In genomic region chr1:156119503-156120209, GRCh38 we compare ENCODE assay signal across 7 cellular contexts. TPM values are rescaled to one million over a fixed set of nuclear protein-coding genes. Genes with fewer than 3 reads are reported as not detected.
DNase-seq lines count a peak whose midpoint lies in the region; ATAC-seq and TF ChIP-seq lines count a peak whose summit lies in the region.

No MANE protein-coding gene starts in this region.

- no peak overlapping the region for H4K12ac ChIP-seq in trophoblast cell (ENCODE audit: low read depth, low read length)

- H3K27me3 ChIP-seq in trophoblast cell (ENCODE audit: insufficient read depth, low read length): no peaks in the 10 kb centered on the region
- peaks cover 0 to 62% (median 5%) of the 10 kb centered on the region in 7 donors for H3K27me3 ChIP-seq in spleen (replicated peaks in 1 of 7)

- ATAC-seq in HG03025 (IDR thresholded peaks at IDR 0.05; ENCODE audit: low FRiP score, unreplicated experiment): no peak

- peak overlapping the region; percentile 33 for H3K4me2 ChIP-seq in trophoblast cell (ENCODE audit: low read length)

- CTCF ChIA-PET in HEK293 (lab: Yijun Ruan, JAX): interaction anchor here (1.0 to 25.6 kb wide), 3 partner anchors 9 to 26 kb away, joined by 4 to 1029 read pairs (median 33); no protein-coding TSS in a partner anchor

- TF ChIP-seq POLR2A in spleen (IDR thresholded peaks at IDR 0.05): no peak

- peaks cover 61% of the 10 kb centered on the region for H3K79me1 ChIP-seq in trophoblast cell (ENCODE audit: low read length)

- 0 out of 2 replicates have a peak, but pooled peaks have one; percentile 20 for TF ChIP-seq CTCF in HEK293 (tag by site-specific recombination; IDR thresholded peaks at IDR 0.05)
- TF ChIP-seq CTCF in epithelial cell of proximal tubule (conservative IDR thresholded peaks at IDR 0.05; ENCODE audit: low read depth, low read length): no peak
- peak in 2 of 11 experiments; percentile 13 to 24 for TF ChIP-seq CTCF in spleen (IDR thresholded peaks at IDR 0.05 in 8 of 11, conservative IDR thresholded peaks at IDR 0.05 in 3 of 11)

- H3K18ac ChIP-seq in trophoblast cell (ENCODE audit: low read length): peak overlapping the region; percentile 58

- H3K9ac ChIP-seq in trophoblast cell (ENCODE audit: low read length): no peak overlapping the region

- no peak overlapping the region for H2AFZ ChIP-seq in trophoblast cell (ENCODE audit: insufficient read depth, low read length, poor library complexity)

- peaks cover 0 to 7% of the 10 kb centered on the region in 2 experiments; a peak in 2 of 3 replicates for H3K36me3 ChIP-seq in HEK293 (ENCODE audit: control insufficient read depth in 2 of 2, insufficient read depth in 1 of 2, low read length in 2 of 2)
- H3K36me3 ChIP-seq in trophoblast cell (ENCODE audit: control insufficient read depth in 1 of 2, insufficient read depth in 2 of 2, low read length in 2 of 2): peaks cover 0 to 12% of the 10 kb centered on the region in 2 experiments
- H3K36me3 ChIP-seq in spleen: no peaks in the 10 kb centered on the region

- peak overlapping the region; percentile 53 for H2BK12ac ChIP-seq in trophoblast cell (ENCODE audit: low read length)

- POLR2A ChIA-PET in HEK293 (lab: Yijun Ruan, JAX): interaction anchor here (1.4 to 2.1 kb wide), 2 partner anchors 10 to 13 kb away, joined by 4 to 7 read pairs; no protein-coding TSS in a partner anchor

- H3K4me1 ChIP-seq in HEK293 (ENCODE audit: control insufficient read depth, insufficient read depth, low read length): peaks cover 20% of the 10 kb centered on the region
- H3K4me1 ChIP-seq in trophoblast cell (ENCODE audit: control insufficient read depth in 1 of 2, insufficient read depth in 2 of 2, low read length in 2 of 2): peaks cover 52 to 58% of the 10 kb centered on the region in 2 experiments
- peaks cover 44 to 100% (median 85%) of the 10 kb centered on the region in 6 donors for H3K4me1 ChIP-seq in spleen

- H3K79me2 ChIP-seq in trophoblast cell (ENCODE audit: control insufficient read depth, insufficient read depth, low read length, poor library complexity): peaks cover 51% of the 10 kb centered on the region

- peak overlapping the region; percentile 21 for H4K8ac ChIP-seq in trophoblast cell (ENCODE audit: low read depth, low read length)

- no peak overlapping the region for H3K27ac ChIP-seq in HEK293 (ENCODE audit: extremely low read depth, low read depth, low read length)
- H3K27ac ChIP-seq in trophoblast cell (ENCODE audit: low read depth, low read length): peak overlapping the region; percentile 82
- H3K27ac ChIP-seq in spleen: peak overlapping the region in 4 of 8 donors; percentile 1 to 92 (median 64)

- H3K4me3 ChIP-seq in HEK293 (ENCODE audit: low read depth, low read length): no peak overlapping the region
- peak overlapping the region; percentile 36 for H3K4me3 ChIP-seq in epithelial cell of proximal tubule (ENCODE audit: low read depth, low read length)
- H3K4me3 ChIP-seq in trophoblast cell (ENCODE audit: low read depth, low read length): no peak overlapping the region
- peak overlapping the region in 3 of 8 donors; percentile 77 to 97 (median 79) for H3K4me3 ChIP-seq in spleen

- H3K23ac ChIP-seq in trophoblast cell (ENCODE audit: low read length): no peak overlapping the region

- H3K4ac ChIP-seq in trophoblast cell (ENCODE audit: low read depth, low read length): peak overlapping the region; percentile 62

- no peaks in the 10 kb centered on the region for H3K9me3 ChIP-seq in HEK293 (ENCODE audit: control insufficient read depth, insufficient read depth, low read depth, low read length)
- H3K9me3 ChIP-seq in trophoblast cell (ENCODE audit: insufficient read depth, low read depth, low read length): no peaks in the 10 kb centered on the region
- no peaks in the 10 kb centered on the region for H3K9me3 ChIP-seq in spleen

- intact Hi-C loops in spleen (cut with DNase I; ENCODE audit: low total_unique reads): no loop called here

- peak overlapping the region; percentile 22 for H4K91ac ChIP-seq in trophoblast cell (ENCODE audit: low read depth, low read length)

- H2BK5ac ChIP-seq in trophoblast cell (ENCODE audit: low read depth, low read length, poor library complexity): peak overlapping the region; percentile 73

- DNase-seq in SKM-1 (lab: John Stamatoyannopoulos, UW; ENCODE audit: unreplicated experiment) (peak; percentile 84), epithelial cell of proximal tubule (ENCODE audit: low read depth) (no peak), trophoblast cell (peak; percentile 41 to 49), RPMI8226 (no peak), spleen (no peak)

- H3K14ac ChIP-seq in trophoblast cell (ENCODE audit: low read length): no peak overlapping the region

- H2BK120ac ChIP-seq in trophoblast cell (ENCODE audit: insufficient read depth, low read length, poor library complexity): peak overlapping the region; percentile 3

- WGBS in trophoblast cell (ENCODE audit: extremely low coverage, insufficient coverage, insufficient read length): no CpG with 5 or more reads among the region's 3 CpGs
- whole genome bisulfite sequencing in spleen, 5 donors: 36 to 60% (median 45%) methylated on average over 3 of the region's 3 CpGs

- H2AK5ac ChIP-seq in trophoblast cell (ENCODE audit: low read length): no peak overlapping the region

TF ChIP-seq in HEK293, 187 proteins besides CTCF, POLR2A, EP300 and RAD21 (continues in another document):
- no peak for TF ChIP-seq ZNF776 (tag by site-specific recombination; IDR thresholded peaks at IDR 0.05; ENCODE audit: borderline replicate concordance)
- no peak for TF ChIP-seq ZNF174 (tag by site-specific recombination; IDR thresholded peaks at IDR 0.05)
- TF ChIP-seq ZBTB17 (tag by site-specific recombination; IDR thresholded peaks at IDR 0.05): peak; percentile 71
- no peak for TF ChIP-seq ZNF121 (tag by site-specific recombination; IDR thresholded peaks at IDR 0.05)
- TF ChIP-seq KLF1 (tag by site-specific recombination; IDR thresholded peaks at IDR 0.05): peak; percentile 77
- TF ChIP-seq ZNF132 (tag by site-specific recombination; IDR thresholded peaks at IDR 0.05; ENCODE audit: borderline replicate concordance): no peak
- TF ChIP-seq REPIN1 (tag by site-specific recombination; IDR thresholded peaks at IDR 0.05; ENCODE audit: low read depth): no peak
- no peak for TF ChIP-seq ZNF610 (tag by site-specific recombination; IDR thresholded peaks at IDR 0.05; ENCODE audit: borderline replicate concordance)
- TF ChIP-seq SP7 (tag by site-specific recombination; IDR thresholded peaks at IDR 0.05): no peak
- TF ChIP-seq ZNF837 (tag by site-specific recombination; IDR thresholded peaks at IDR 0.05): no peak
- TF ChIP-seq, protein P1, sequence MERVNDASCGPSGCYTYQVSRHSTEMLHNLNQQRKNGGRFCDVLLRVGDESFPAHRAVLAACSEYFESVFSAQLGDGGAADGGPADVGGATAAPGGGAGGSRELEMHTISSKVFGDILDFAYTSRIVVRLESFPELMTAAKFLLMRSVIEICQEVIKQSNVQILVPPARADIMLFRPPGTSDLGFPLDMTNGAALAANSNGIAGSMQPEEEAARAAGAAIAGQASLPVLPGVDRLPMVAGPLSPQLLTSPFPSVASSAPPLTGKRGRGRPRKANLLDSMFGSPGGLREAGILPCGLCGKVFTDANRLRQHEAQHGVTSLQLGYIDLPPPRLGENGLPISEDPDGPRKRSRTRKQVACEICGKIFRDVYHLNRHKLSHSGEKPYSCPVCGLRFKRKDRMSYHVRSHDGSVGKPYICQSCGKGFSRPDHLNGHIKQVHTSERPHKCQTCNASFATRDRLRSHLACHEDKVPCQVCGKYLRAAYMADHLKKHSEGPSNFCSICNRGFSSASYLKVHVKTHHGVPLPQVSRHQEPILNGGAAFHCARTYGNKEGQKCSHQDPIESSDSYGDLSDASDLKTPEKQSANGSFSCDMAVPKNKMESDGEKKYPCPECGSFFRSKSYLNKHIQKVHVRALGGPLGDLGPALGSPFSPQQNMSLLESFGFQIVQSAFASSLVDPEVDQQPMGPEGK (tag by site-specific recombination; IDR thresholded peaks at IDR 0.05): peak; percentile 39; the same call in 1 of the 2 replicates
- no peak for TF ChIP-seq ZNF366 (tag by site-specific recombination; conservative IDR thresholded peaks at IDR 0.05)
- TF ChIP-seq, protein P2, sequence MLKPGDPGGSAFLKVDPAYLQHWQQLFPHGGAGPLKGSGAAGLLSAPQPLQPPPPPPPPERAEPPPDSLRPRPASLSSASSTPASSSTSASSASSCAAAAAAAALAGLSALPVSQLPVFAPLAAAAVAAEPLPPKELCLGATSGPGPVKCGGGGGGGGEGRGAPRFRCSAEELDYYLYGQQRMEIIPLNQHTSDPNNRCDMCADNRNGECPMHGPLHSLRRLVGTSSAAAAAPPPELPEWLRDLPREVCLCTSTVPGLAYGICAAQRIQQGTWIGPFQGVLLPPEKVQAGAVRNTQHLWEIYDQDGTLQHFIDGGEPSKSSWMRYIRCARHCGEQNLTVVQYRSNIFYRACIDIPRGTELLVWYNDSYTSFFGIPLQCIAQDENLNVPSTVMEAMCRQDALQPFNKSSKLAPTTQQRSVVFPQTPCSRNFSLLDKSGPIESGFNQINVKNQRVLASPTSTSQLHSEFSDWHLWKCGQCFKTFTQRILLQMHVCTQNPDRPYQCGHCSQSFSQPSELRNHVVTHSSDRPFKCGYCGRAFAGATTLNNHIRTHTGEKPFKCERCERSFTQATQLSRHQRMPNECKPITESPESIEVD (tag by site-specific recombination; IDR thresholded peaks at IDR 0.05): no peak
- TF ChIP-seq ZSCAN23 (tag by site-specific recombination; IDR thresholded peaks at IDR 0.05): no peak

RNA-seq across cellular contexts. Expression of gene LMNA, which starts 5.1 kb away (rescaled TPM):
- total RNA-seq in epithelial cell of proximal tubule (358 and 433 TPM in 2 replicates), spleen (100 to 1,000 TPM in 6 of 7 donors, 10 to 100 TPM in 1; 95.1 to 279 (median 124) TPM)
- 414 and 457 TPM in 2 replicates for polyA plus RNA-seq in trophoblast cell (2013)
- polyA plus RNA-seq in spleen: 10 to 100 TPM; 33.9 to 61.1 (median 39.4) TPM

RNA-seq across cellular contexts. Expression of gene SEMA4A, which starts 33.7 kb away (rescaled TPM):
- total RNA-seq in epithelial cell of proximal tubule (1.4 and 3.5 TPM in 2 replicates), spleen (10 to 100 TPM; 21.1 to 65.9 (median 37.7) TPM)
- 0.47 and 0.83 TPM in 2 replicates for polyA plus RNA-seq in trophoblast cell (2013)
- polyA plus RNA-seq in spleen: 1 to 10 TPM; 7.1 to 9.3 (median 9.1) TPM

RNA-seq across cellular contexts. Expression of gene MEX3A, which starts 37.4 kb away (rescaled TPM):
- total RNA-seq in epithelial cell of proximal tubule (14.8 and 19.0 TPM in 2 replicates), spleen (under 1 TPM; 0.26 to 0.76 (median 0.38) TPM)
- polyA plus RNA-seq in trophoblast cell (2013): 38.9 and 40.4 TPM in 2 replicates
- under 1 TPM; 0.11 to 0.17 (median 0.16) TPM for polyA plus RNA-seq in spleen

RNA-seq across cellular contexts. Expression of gene RAB25, which starts 58.7 kb away (rescaled TPM):
- total RNA-seq in epithelial cell of proximal tubule (17.8 and 47.5 TPM in 2 replicates), spleen (under 1 TPM in 2 of 7 donors, not detected in 5; 0.50 to 0.70 TPM)
- 92.3 and 94.0 TPM in 2 replicates for polyA plus RNA-seq in trophoblast cell (2013)
- under 1 TPM; 0.28 to 0.61 (median 0.45) TPM for polyA plus RNA-seq in spleen

Comparison
In these comparisons a context has a peak if more than half of its experiments do, and no peak if none do; other contexts are left out.
1. DNase-seq: peak in SKM-1 (single experiment) and trophoblast cell (2 of 2); none in epithelial cell of proximal tubule (single experiment), RPMI8226 (single experiment) and spleen (single experiment).